Comparison of ENCODE assay signal across 8 cellular contexts in the genomic region with DNA sequence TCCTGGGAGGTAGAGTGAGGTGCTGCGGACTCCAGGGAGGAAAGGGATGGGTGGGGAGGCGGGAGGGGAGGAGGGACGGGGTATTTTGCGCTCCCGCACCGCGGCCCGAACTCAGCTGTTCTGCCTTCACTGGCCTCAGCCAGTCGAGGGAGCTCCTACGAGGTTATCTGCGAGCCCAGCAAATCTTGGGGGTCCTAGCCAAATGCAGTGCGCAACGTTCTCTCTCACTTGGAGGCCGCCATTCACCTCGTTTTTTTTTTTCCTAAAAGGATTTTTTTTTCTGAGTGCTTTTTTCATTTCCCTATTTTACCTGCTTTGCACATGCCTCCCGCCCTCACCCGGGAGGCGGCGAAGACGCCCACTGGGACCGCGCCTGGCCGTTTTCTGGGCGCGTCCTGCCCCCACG. TPM values are rescaled to one million over a fixed set of nuclear protein-coding genes. Genes with fewer than 3 reads are reported as not detected.
DNase-seq lines count a peak whose midpoint lies in the region; ATAC-seq and TF ChIP-seq lines count a peak whose summit lies in the region.

No MANE protein-coding gene starts in this region.

- peak overlapping the region in 1 of 2 donors; percentile 33 for H3K9ac ChIP-seq in liver (ENCODE audit: low read depth in 1 of 2, low read length in 2 of 2)

- no peak overlapping the region for H3K27ac ChIP-seq in A673 (ENCODE audit: low read depth, low read length, poor library complexity, severe bottlenecking)
- peak overlapping the region in 2 of 5 donors; percentile 90 to 96 for H3K27ac ChIP-seq in adrenal gland
- peak overlapping the region; percentile 70 to 75 for H3K27ac ChIP-seq in liver (ENCODE audit: low read depth in 1 of 2, low read length in 2 of 2)
- peak overlapping the region in 3 of 4 donors; percentile 40 to 86 (median 84) for H3K27ac ChIP-seq in upper lobe of left lung

- DNase-seq in A673 (ENCODE audit: low spot score), result no peak
- no peak for DNase-seq in adrenal gland
- DNase-seq in upper lobe of left lung, result peak in 1 of 2 donors; percentile 23
- DNase-seq in posterior vena cava (ENCODE audit: low spot score), result no peak
- DNase-seq in cortex of kidney (lab: John Stamatoyannopoulos, UW), result no peak
- no peak for DNase-seq in ureter (ENCODE audit: low spot score)

- BruUV-seq in A673 (replicated peaks; lab: Mats Ljungman, UMichigan), result no TSS peak

- intact Hi-C loops in A673 (cut with micrococcal nuclease; ENCODE audit: unreplicated experiment), result loop anchor here (5.0 kb wide), 1 partner anchor 337 kb away; no protein-coding TSS in a partner anchor
- intact Hi-C loops in adrenal gland (cut with DNase I), result loop anchor here in 1 of 2 donors (10.0 kb wide), 1 partner anchor 585 kb away; no protein-coding TSS in a partner anchor
- intact Hi-C loops in posterior vena cava (cut with DNase I), result loop anchor here in 1 of 2 donors (10.0 kb wide), 1 partner anchor 595 kb away; no protein-coding TSS in a partner anchor

- TF ChIP-seq POLR2A in adrenal gland (IDR thresholded peaks at IDR 0.05) (no peak), upper lobe of left lung (IDR thresholded peaks at IDR 0.05) (no peak)

- POLR2A ChIA-PET in A673 (lab: Charles Lee; ENCODE audit: low non-redundant PET), result no interaction called here

- H3K36me3 ChIP-seq in A673 (ENCODE audit: insufficient read depth, low read length, poor library complexity, severe bottlenecking), result peaks cover 5% of the 10 kb centered on the region
- no peaks in the 10 kb centered on the region for H3K36me3 ChIP-seq in adrenal gland (replicated peaks in 1 of 2)
- peaks cover 0 to 6% (median 3%) of the 10 kb centered on the region in 4 donors for H3K36me3 ChIP-seq in liver (ENCODE audit: control insufficient read depth in 4 of 4, insufficient read depth in 3 of 4, low read depth in 1 of 4, low read length in 3 of 4)
- H3K36me3 ChIP-seq in upper lobe of left lung, result peaks cover 0 to 8% (median 6%) of the 10 kb centered on the region in 4 donors

- peak; percentile 5 for ATAC-seq in HG02642 (IDR thresholded peaks at IDR 0.05; ENCODE audit: poor library complexity, unreplicated experiment)
- no peak for ATAC-seq in upper lobe of left lung (ENCODE audit: low FRiP score in 2 of 2)

- H3K4me1 ChIP-seq in A673 (ENCODE audit: insufficient read depth, low read length, poor library complexity, severe bottlenecking), result peaks cover 6% of the 10 kb centered on the region
- peaks cover 5 to 35% of the 10 kb centered on the region in 2 donors for H3K4me1 ChIP-seq in adrenal gland (replicated peaks in 1 of 2)
- H3K4me1 ChIP-seq in liver (ENCODE audit: control insufficient read depth in 4 of 4, insufficient read depth in 4 of 4, low read length in 3 of 4), result peaks cover 9 to 44% (median 31%) of the 10 kb centered on the region in 4 donors
- H3K4me1 ChIP-seq in upper lobe of left lung, result peaks cover 27 to 60% (median 48%) of the 10 kb centered on the region in 4 donors

- TF ChIP-seq RAD21 in liver (IDR thresholded peaks at IDR 0.05), result no peak

- no peak for TF ChIP-seq EP300 in upper lobe of left lung (IDR thresholded peaks at IDR 0.05)

- H3K9me3 ChIP-seq in A673 (ENCODE audit: low read depth, low read length, poor library complexity, severe bottlenecking), result no peaks in the 10 kb centered on the region
- no peaks in the 10 kb centered on the region for H3K9me3 ChIP-seq in adrenal gland (replicated peaks in 1 of 3)
- peaks cover 0 to 5% (median 1%) of the 10 kb centered on the region in 4 donors for H3K9me3 ChIP-seq in liver (ENCODE audit: control insufficient read depth in 4 of 4, low read length in 3 of 4)
- no peaks in the 10 kb centered on the region for H3K9me3 ChIP-seq in upper lobe of left lung

- peak overlapping the region; percentile 60 for H3K4me3 ChIP-seq in A673 (ENCODE audit: low read depth, low read length, poor library complexity, severe bottlenecking)
- peak overlapping the region in 3 of 4 donors; percentile 11 to 74 (median 65) for H3K4me3 ChIP-seq in adrenal gland
- H3K4me3 ChIP-seq in liver (ENCODE audit: low read depth in 1 of 3, low read length in 3 of 3), result peak overlapping the region; percentile 46 to 90 (median 54)
- peak overlapping the region; percentile 25 to 92 (median 78) for H3K4me3 ChIP-seq in upper lobe of left lung

- TF ChIP-seq CTCF in A673 (conservative IDR thresholded peaks at IDR 0.05; ENCODE audit: low read depth, low read length) (no peak), adrenal gland (IDR thresholded peaks at IDR 0.05) (no peak), liver (IDR thresholded peaks at IDR 0.05; ENCODE audit: low read depth, low read length, missing input control) (no peak), upper lobe of left lung (IDR thresholded peaks at IDR 0.05) (no peak)

- H3K27me3 ChIP-seq in A673 (replicated peaks; ENCODE audit: insufficient read depth, low read depth, low read length, poor library complexity) (peaks cover 19% of the 10 kb centered on the region), adrenal gland (no peaks in the 10 kb centered on the region), liver (ENCODE audit: control insufficient read depth in 4 of 4, insufficient read depth in 4 of 4, low read length in 3 of 4) (no peaks in the 10 kb centered on the region), upper lobe of left lung (peaks cover 0 to 20% (median 4%) of the 10 kb centered on the region in 4 donors)

- 24 to 28% (median 27%) methylated on average over 24 to 26 of the region's 26 CpGs for WGBS in adrenal gland, 4 donors
- 14% methylated on average over 26 of the region's 26 CpGs for WGBS in liver
- 7 to 20% methylated on average over 18 to 20 of the region's 26 CpGs for WGBS in upper lobe of left lung, 2 donors

- CTCF ChIA-PET in A673 (lab: Charles Lee), result interaction anchor here (1.4 kb wide), 1 partner anchor 579 kb away, joined by 8 read pairs; no protein-coding TSS in a partner anchor

TF ChIP-seq in liver, 16 proteins besides CTCF, POLR2A, EP300 and RAD21 (continues in another document):
- no peak for TF ChIP-seq NR2F2 (IDR thresholded peaks at IDR 0.05)
- TF ChIP-seq, protein P1, sequence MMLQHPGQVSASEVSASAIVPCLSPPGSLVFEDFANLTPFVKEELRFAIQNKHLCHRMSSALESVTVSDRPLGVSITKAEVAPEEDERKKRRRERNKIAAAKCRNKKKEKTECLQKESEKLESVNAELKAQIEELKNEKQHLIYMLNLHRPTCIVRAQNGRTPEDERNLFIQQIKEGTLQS (IDR thresholded peaks at IDR 0.05), result no peak
- TF ChIP-seq GABPA (IDR thresholded peaks at IDR 0.05 in 1 of 2, conservative IDR thresholded peaks at IDR 0.05 in 1 of 2), result no peak
- TF ChIP-seq RXRA (IDR thresholded peaks at IDR 0.05), result no peak
- TF ChIP-seq HNF4A (conservative IDR thresholded peaks at IDR 0.05), result no peak
- TF ChIP-seq HNF4G (IDR thresholded peaks at IDR 0.05), result no peak
- TF ChIP-seq, protein P2, sequence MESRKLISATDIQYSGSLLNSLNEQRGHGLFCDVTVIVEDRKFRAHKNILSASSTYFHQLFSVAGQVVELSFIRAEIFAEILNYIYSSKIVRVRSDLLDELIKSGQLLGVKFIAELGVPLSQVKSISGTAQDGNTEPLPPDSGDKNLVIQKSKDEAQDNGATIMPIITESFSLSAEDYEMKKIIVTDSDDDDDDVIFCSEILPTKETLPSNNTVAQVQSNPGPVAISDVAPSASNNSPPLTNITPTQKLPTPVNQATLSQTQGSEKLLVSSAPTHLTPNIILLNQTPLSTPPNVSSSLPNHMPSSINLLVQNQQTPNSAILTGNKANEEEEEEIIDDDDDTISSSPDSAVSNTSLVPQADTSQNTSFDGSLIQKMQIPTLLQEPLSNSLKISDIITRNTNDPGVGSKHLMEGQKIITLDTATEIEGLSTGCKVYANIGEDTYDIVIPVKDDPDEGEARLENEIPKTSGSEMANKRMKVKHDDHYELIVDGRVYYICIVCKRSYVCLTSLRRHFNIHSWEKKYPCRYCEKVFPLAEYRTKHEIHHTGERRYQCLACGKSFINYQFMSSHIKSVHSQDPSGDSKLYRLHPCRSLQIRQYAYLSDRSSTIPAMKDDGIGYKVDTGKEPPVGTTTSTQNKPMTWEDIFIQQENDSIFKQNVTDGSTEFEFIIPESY (IDR thresholded peaks at IDR 0.05), result no peak
- TF ChIP-seq SP1 (IDR thresholded peaks at IDR 0.05), result no peak
- TF ChIP-seq JUND (IDR thresholded peaks at IDR 0.05), result no peak
- TF ChIP-seq, protein P3, sequence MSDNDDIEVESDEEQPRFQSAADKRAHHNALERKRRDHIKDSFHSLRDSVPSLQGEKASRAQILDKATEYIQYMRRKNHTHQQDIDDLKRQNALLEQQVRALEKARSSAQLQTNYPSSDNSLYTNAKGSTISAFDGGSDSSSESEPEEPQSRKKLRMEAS (IDR thresholded peaks at IDR 0.05), result no peak
- TF ChIP-seq, protein P4, sequence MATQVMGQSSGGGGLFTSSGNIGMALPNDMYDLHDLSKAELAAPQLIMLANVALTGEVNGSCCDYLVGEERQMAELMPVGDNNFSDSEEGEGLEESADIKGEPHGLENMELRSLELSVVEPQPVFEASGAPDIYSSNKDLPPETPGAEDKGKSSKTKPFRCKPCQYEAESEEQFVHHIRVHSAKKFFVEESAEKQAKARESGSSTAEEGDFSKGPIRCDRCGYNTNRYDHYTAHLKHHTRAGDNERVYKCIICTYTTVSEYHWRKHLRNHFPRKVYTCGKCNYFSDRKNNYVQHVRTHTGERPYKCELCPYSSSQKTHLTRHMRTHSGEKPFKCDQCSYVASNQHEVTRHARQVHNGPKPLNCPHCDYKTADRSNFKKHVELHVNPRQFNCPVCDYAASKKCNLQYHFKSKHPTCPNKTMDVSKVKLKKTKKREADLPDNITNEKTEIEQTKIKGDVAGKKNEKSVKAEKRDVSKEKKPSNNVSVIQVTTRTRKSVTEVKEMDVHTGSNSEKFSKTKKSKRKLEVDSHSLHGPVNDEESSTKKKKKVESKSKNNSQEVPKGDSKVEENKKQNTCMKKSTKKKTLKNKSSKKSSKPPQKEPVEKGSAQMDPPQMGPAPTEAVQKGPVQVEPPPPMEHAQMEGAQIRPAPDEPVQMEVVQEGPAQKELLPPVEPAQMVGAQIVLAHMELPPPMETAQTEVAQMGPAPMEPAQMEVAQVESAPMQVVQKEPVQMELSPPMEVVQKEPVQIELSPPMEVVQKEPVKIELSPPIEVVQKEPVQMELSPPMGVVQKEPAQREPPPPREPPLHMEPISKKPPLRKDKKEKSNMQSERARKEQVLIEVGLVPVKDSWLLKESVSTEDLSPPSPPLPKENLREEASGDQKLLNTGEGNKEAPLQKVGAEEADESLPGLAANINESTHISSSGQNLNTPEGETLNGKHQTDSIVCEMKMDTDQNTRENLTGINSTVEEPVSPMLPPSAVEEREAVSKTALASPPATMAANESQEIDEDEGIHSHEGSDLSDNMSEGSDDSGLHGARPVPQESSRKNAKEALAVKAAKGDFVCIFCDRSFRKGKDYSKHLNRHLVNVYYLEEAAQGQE (IDR thresholded peaks at IDR 0.05), result no peak
- no peak for TF ChIP-seq EGR1 (IDR thresholded peaks at IDR 0.05; ENCODE audit: low read depth in 2 of 2)
- no peak for TF ChIP-seq YY1 (IDR thresholded peaks at IDR 0.05)

RNA-seq across cellular contexts. Expression of a gene that starts 0.9 kb away (rescaled TPM):
- 12.0 and 12.6 TPM in 2 replicates for total RNA-seq in A673 (2021)
- 100 to 1,000 TPM in 1 of 8 donors, 10 to 100 TPM in 7; 10.4 to 165 (median 21.1) TPM for total RNA-seq in adrenal gland
- 1 to 10 TPM; 2.5 to 7.8 (median 4.5) TPM for polyA plus RNA-seq in adrenal gland
- total RNA-seq in liver, result 10 to 100 TPM; 19.4 to 19.5 TPM
- polyA plus RNA-seq in liver, result 1 to 10 TPM; 5.0 TPM
- 10 to 100 TPM; 14.8 to 76.5 (median 31.4) TPM for total RNA-seq in upper lobe of left lung
- 10 to 100 TPM in 1 of 2 donors, 1 to 10 TPM in 1; 4.1 to 10.4 TPM for total RNA-seq in posterior vena cava
- 18.3 TPM for total RNA-seq in ureter
